ENCODE assay signal across 24 cellular contexts in the genomic region with DNA sequence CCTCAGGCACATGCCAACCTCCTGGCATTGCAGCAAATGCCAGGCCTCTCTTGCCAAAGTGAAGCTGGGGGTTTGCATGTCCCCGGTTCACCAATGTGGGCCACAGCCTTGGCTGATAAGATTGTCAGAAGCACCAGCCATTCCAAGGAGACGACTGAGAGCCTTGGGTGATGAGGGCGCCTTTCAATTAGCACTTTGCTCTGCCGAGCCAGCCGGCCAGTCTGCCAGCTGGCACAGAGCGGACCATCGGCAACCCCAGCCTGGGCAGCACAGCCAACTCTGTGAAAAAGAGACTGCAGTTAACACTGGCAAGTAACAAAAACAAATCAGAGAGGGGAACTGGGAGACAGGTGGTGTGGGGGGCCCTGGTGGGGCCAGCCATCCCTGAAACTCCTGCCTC.
A peak's percentile ranks its signal among the peaks of the same experiment; 100 is the strongest.
DNase-seq lines count a peak whose midpoint lies in the region; ATAC-seq, FAIRE-seq and TF ChIP-seq lines count a peak whose summit lies in the region.
"Had no signal": no experiment of that assay in that cellular context is flagged by ENCODE, and none has a peak within 500 bp of the region (broad histone marks: within the 10 kb centered on the region; RNA-seq: fewer than 3 reads in every experiment).

No MANE protein-coding gene starts in this region.

- no peak for FAIRE-seq in HTR-8/SVneo (lab: Jason Lieb, UNC)
- FAIRE-seq: A204.1, endothelial cell of umbilical vein had no signal

- H3K4me3 ChIP-seq in gastroesophageal sphincter, result no peak overlapping the region
- H3K4me3 ChIP-seq in spleen, result no peak overlapping the region
- H3K4me3 ChIP-seq: adrenal gland, colonic mucosa, lower lobe of right lung had no signal

- peak overlapping the region in 2 of 4 donors; percentile 35 to 44 for H3K27ac ChIP-seq in gastroesophageal sphincter
- H3K27ac ChIP-seq in spleen, result no peak overlapping the region
- H3K27ac ChIP-seq: adrenal gland, C4-2B, colonic mucosa, lower lobe of right lung had no signal

- intact Hi-C loops in Right ventricle myocardium superior (cut with DNase I), result no loop called here
- intact Hi-C loops in cardiac septum (cut with DNase I), result no loop called here
- intact Hi-C loops in spleen (cut with DNase I; ENCODE audit: low total_unique reads), result no loop called here

- DNase-seq in Right ventricle myocardium superior (no peak), cardiac septum (ENCODE audit: low spot score) (no peak), hippocampal formation (lab: John Stamatoyannopoulos, UW) (peak; percentile 10 to 15), putamen (ENCODE audit: low spot score) (peak; percentile 57), NCI-H187 treated with DMSO at 0.1 percent for 48 hours (lab: John Stamatoyannopoulos, UW) (no peak), HTR-8/SVneo (ENCODE audit: insufficient read length, low spot score) (no peak), spleen (no peak)
- DNase-seq: activated CD4-positive, alpha-beta T cell treated with anti-CD3 and anti-CD28 coated beads for 1 hour; activated effector memory CD4-positive, alpha-beta T cell treated with anti-CD3 and anti-CD28 coated beads, Interleukin-2, amount 50 U/mL, for 16 hours; adrenal gland; colonic mucosa; foreskin melanocyte; GOT3; lower lobe of right lung; MV-4-11; naive thymus-derived CD4-positive, alpha-beta T cell; NCI-H2107; NCI-H748 treated with DMSO at 0.1 percent for 48 hours; SK-N-SH; stimulated activated CD4-positive, alpha-beta T cell treated with anti-CD3 and anti-CD28 coated beads, Interleukin-4, amount 100 ng/mL, for 1 hour had no signal

- ATAC-seq in Right ventricle myocardium superior (ENCODE audit: poor library complexity) (peak; percentile 87), gastroesophageal sphincter (no peak)
- ATAC-seq: lower lobe of right lung; naive thymus-derived CD4-positive, alpha-beta T cell had no signal

- H3K27me3 ChIP-seq in gastroesophageal sphincter (no peaks in the 10 kb centered on the region), spleen (replicated peaks in 1 of 7) (no peaks in the 10 kb centered on the region)
- H3K27me3 ChIP-seq: adrenal gland, colonic mucosa had no signal

- WGBS in gastroesophageal sphincter (ENCODE audit: low coverage in 1 of 2), 2 donors, result 49% methylated on average over 6 of the region's 7 CpGs; no CpG with 5 or more reads in 1 of the 2 donors
- 82 to 94% (median 90%) methylated on average over 7 of the region's 7 CpGs for WGBS in spleen, 5 donors

- no peaks in the 10 kb centered on the region for H3K9me3 ChIP-seq in gastroesophageal sphincter
- H3K9me3 ChIP-seq in spleen, result no peaks in the 10 kb centered on the region
- H3K9me3 ChIP-seq: adrenal gland, colonic mucosa, lower lobe of right lung, SK-N-SH had no signal

- H3K4me1 ChIP-seq in gastroesophageal sphincter (peaks cover 0 to 34% (median 0%) of the 10 kb centered on the region in 3 donors), spleen (no peaks in the 10 kb centered on the region)
- H3K4me1 ChIP-seq: colonic mucosa, lower lobe of right lung had no signal

- TF ChIP-seq EP300 in gastroesophageal sphincter (IDR thresholded peaks at IDR 0.05), result no peak

- TF ChIP-seq POLR2A in gastroesophageal sphincter (IDR thresholded peaks at IDR 0.05), result no peak
- no peak for TF ChIP-seq POLR2A in spleen (IDR thresholded peaks at IDR 0.05)

- TF ChIP-seq CTCF in gastroesophageal sphincter (IDR thresholded peaks at IDR 0.05), result no peak
- TF ChIP-seq CTCF in spleen (IDR thresholded peaks at IDR 0.05 in 8 of 11, conservative IDR thresholded peaks at IDR 0.05 in 3 of 11), result no peak

- no peaks in the 10 kb centered on the region for H3K36me3 ChIP-seq in gastroesophageal sphincter
- H3K36me3 ChIP-seq in spleen, result no peaks in the 10 kb centered on the region
- H3K36me3 ChIP-seq: adrenal gland, colonic mucosa, lower lobe of right lung had no signal

Comparison
In these comparisons a context has a peak if more than half of its experiments do, and no peak if none do; other contexts are left out.
1. DNase-seq: peak in hippocampal formation (2 of 2) and putamen (single experiment); none in Right ventricle myocardium superior (single experiment), cardiac septum (single experiment), NCI-H187 treated with DMSO at 0.1 percent for 48 hours (single experiment), HTR-8/SVneo (single experiment) and spleen (single experiment).